28 cellular contexts compared by ENCODE assay signal in the genomic region with DNA sequence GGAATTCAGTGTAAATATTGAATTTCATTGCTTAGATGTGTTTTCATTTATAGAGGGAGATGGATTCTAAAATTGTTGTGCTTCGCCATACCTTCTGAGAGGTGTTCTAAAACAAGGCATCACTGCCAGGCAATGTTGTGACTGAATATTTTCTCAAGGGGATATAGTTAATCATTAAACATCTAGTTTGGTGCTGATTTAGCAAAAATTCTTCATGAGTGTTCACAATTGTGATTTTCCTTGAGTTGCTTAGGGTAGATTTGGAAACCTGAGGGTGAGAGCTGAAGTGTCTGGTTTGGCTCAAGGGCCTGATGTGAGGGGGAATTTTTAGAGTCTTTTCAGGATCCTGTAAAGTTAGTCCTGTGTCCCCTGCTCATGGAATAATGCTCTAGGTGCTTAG.
"Had no signal": no experiment of that assay in that cellular context is flagged by ENCODE, and none has a peak within 500 bp of the region (broad histone marks: within the 10 kb centered on the region; RNA-seq: fewer than 3 reads in every experiment).

No MANE protein-coding gene starts in this region.

- H3K4me1 ChIP-seq: esophagus muscularis mucosa, foreskin keratinocyte, gastrocnemius medialis, heart right ventricle had no signal

- H3K27ac ChIP-seq: brain microvascular endothelial cell, coronary artery, esophagus muscularis mucosa, foreskin keratinocyte, gastrocnemius medialis, heart right ventricle had no signal

- ATAC-seq: activated naive CD4-positive, alpha-beta T cell treated with anti-CD3 and anti-CD28 coated beads, Interleukin-2, amount 50 U/mL, for 72 hours; activated T-cell treated with anti-CD3 and anti-CD28 coated beads, Interleukin-2, amount 50 U/mL, for 72 hours; foreskin keratinocyte; gastrocnemius medialis; heart right ventricle; T-helper 17 cell had no signal

- H3K36me3 ChIP-seq: brain microvascular endothelial cell, esophagus muscularis mucosa, gastrocnemius medialis, heart right ventricle had no signal

- H3K4me3 ChIP-seq: coronary artery, dorsolateral prefrontal cortex, esophagus muscularis mucosa, gastrocnemius medialis, heart right ventricle had no signal

- FAIRE-seq: astrocyte, bronchial epithelial cell had no signal

- H3K9me3 ChIP-seq: esophagus muscularis mucosa, gastrocnemius medialis, heart right ventricle had no signal

- H3K27me3 ChIP-seq: brain microvascular endothelial cell, dorsolateral prefrontal cortex, esophagus muscularis mucosa, foreskin keratinocyte, gastrocnemius medialis had no signal

- DNase-seq: activated CD4-positive, alpha-beta memory T cell treated with anti-CD3 and anti-CD28 coated beads, Interleukin-2, amount 10 ng/mL, durations not matched to agents 7 days and 5 days; activated CD4-positive, alpha-beta T cell treated with anti-CD3 and anti-CD28 coated beads for 1 hour; activated CD4-positive, alpha-beta T cell treated with anti-CD3 and anti-CD28 coated beads for 4 hours; activated CD4-positive, alpha-beta T cell treated with anti-CD3 and anti-CD28 coated beads, Interleukin-2, amount 10 ng/mL, durations not matched to agents 7 days and 5 days; activated CD4-positive, alpha-beta T cell treated with anti-CD3 and anti-CD28 coated beads, Interleukin-2, amount 50 U/mL, for 4 hours; activated CD8-positive, alpha-beta memory T cell treated with anti-CD3 and anti-CD28 coated beads, Interleukin-2, amount 50 U/mL, for 48 hours; activated gamma-delta T cell; activated naive CD4-positive, alpha-beta T cell; activated naive CD4-positive, alpha-beta T cell treated with anti-CD3 and anti-CD28 coated beads, Interleukin-2, amount 10 ng/mL, durations not matched to agents 7 days and 5 days; activated naive CD8-positive, alpha-beta T cell treated with anti-CD3 and anti-CD28 coated beads, Interleukin-2, amount 10 ng/mL, durations not matched to agents 7 days and 5 days; activated T-cell treated with anti-CD3 and anti-CD28 coated beads for 4 hours; activated T-cell treated with anti-CD3 and anti-CD28 coated beads, Interleukin-2, amount 50 U/mL, for 24 hours; activated T-cell treated with anti-CD3 and anti-CD28 coated beads, Interleukin-2, amount 50 U/mL, for 72 hours; brain microvascular endothelial cell; dorsolateral prefrontal cortex; effector memory CD4-positive, alpha-beta T cell; erythroblast; foreskin keratinocyte; gastrocnemius medialis; glutamatergic neuron; heart right ventricle; T-helper 1 cell; T-helper 17 cell had no signal
